Comparison of ENCODE assay signal across 8 cellular contexts in the genomic region with DNA sequence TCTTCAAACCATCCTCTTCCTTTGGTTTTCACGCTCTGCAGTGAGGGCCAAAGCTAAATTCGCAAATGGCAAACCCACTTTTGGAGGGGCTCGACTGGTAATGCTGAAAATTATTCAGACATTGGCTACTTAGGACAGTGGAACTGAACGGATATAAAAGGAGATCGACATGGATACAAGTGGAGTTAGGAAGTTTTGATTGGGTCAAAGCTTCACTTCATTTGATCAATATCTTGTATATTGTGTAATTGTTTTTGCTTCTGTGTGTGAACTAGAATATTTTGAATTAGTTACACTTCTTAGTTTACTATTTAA. TPM values are rescaled to one million over a fixed set of nuclear protein-coding genes. Genes with fewer than 3 reads are reported as not detected.
A peak's percentile ranks its signal among the peaks of the same experiment; 100 is the strongest.
DNase-seq lines count a peak whose midpoint lies in the region; ATAC-seq and TF ChIP-seq lines count a peak whose summit lies in the region.

No MANE protein-coding gene starts in this region.

- TF ChIP-seq CTCF in lower leg skin (IDR thresholded peaks at IDR 0.05) (no peak), tibial nerve (IDR thresholded peaks at IDR 0.05) (no peak)

- peak overlapping the region; percentile 75 for H3K4me3 Mint-ChIP-seq in activated naive CD4-positive, alpha-beta T cell treated with anti-CD3 and anti-CD28 coated beads for 36 hours

- 3 to 13% methylated on average over 5 of the region's 5 CpGs for WGBS in lower leg skin, 2 donors
- WGBS in tibial nerve, 2 donors = 5 to 10% methylated on average over 5 of the region's 5 CpGs

- peaks cover 0 to 33% (median 0%) of the 10 kb centered on the region in 3 donors for H3K36me3 ChIP-seq in tibial nerve

- H3K4me1 ChIP-seq in tibial nerve = peaks cover 0 to 28% (median 4%) of the 10 kb centered on the region in 4 donors

- H3K9me3 Mint-ChIP-seq in activated naive CD4-positive, alpha-beta T cell treated with anti-CD3 and anti-CD28 coated beads for 36 hours = no peaks in the 10 kb centered on the region

- TF ChIP-seq EP300 in tibial nerve (IDR thresholded peaks at IDR 0.05) = no peak

- H3K36me3 Mint-ChIP-seq in activated naive CD4-positive, alpha-beta T cell treated with anti-CD3 and anti-CD28 coated beads for 36 hours (ENCODE audit: low read depth) = peaks cover 4% of the 10 kb centered on the region

- H3K9me3 ChIP-seq in tibial nerve = no peaks in the 10 kb centered on the region

- TF ChIP-seq POLR2A in lower leg skin (IDR thresholded peaks at IDR 0.05) (no peak), tibial nerve (IDR thresholded peaks at IDR 0.05) (no peak)

- H3K27me3 Mint-ChIP-seq in activated naive CD4-positive, alpha-beta T cell treated with anti-CD3 and anti-CD28 coated beads for 36 hours (ENCODE audit: low read depth) = no peaks in the 10 kb centered on the region

- ATAC-seq in HG03045 (IDR thresholded peaks at IDR 0.05; ENCODE audit: unreplicated experiment) = no peak

- DNase-seq in activated naive CD4-positive, alpha-beta T cell treated with anti-CD3 and anti-CD28 coated beads for 36 hours = no peak
- no peak for DNase-seq in activated naive CD4-positive, alpha-beta T cell (lab: John Stamatoyannopoulos, UW)
- no peak for DNase-seq in lower leg skin (ENCODE audit: low spot score in 2 of 2)
- DNase-seq in tibial nerve (ENCODE audit: low spot score in 2 of 2) = no peak
- DNase-seq in NCI-H226 = no peak
- DNase-seq in SIG-M5 (lab: John Stamatoyannopoulos, UW) = no peak

- H3K27ac ChIP-seq in angular gyrus (ENCODE audit: low read depth, low read length) = peak overlapping the region; percentile 92
- peak overlapping the region in 3 of 4 donors; percentile 95 to 99 (median 99) for H3K27ac ChIP-seq in tibial nerve

- CTCF ChIA-PET in activated naive CD4-positive, alpha-beta T cell treated with anti-CD3 and anti-CD28 coated beads for 36 hours (lab: Charles Lee) = interaction anchor here (0.6 to 2.3 kb wide), 7 partner anchors 8 to 1320 kb away, joined by 3 to 8 read pairs (median 4); no protein-coding TSS in a partner anchor

- H3K27ac Mint-ChIP-seq in activated naive CD4-positive, alpha-beta T cell treated with anti-CD3 and anti-CD28 coated beads for 36 hours = peak overlapping the region; percentile 9

- H3K27me3 ChIP-seq in tibial nerve = no peaks in the 10 kb centered on the region

- peaks cover 29% of the 10 kb centered on the region for H3K4me1 Mint-ChIP-seq in activated naive CD4-positive, alpha-beta T cell treated with anti-CD3 and anti-CD28 coated beads for 36 hours (ENCODE audit: low read depth)

- H3K4me3 ChIP-seq in lower leg skin (ENCODE audit: low read depth, poor library complexity, severe bottlenecking) = peak overlapping the region; percentile 95
- peak overlapping the region; percentile 80 to 100 (median 95) for H3K4me3 ChIP-seq in tibial nerve

- intact Hi-C loops in activated naive CD4-positive, alpha-beta T cell treated with anti-CD3 and anti-CD28 coated beads for 36 hours (cut with micrococcal nuclease) = loop anchor here (2.0 to 5.0 kb wide), 5 partner anchors 71 to 1279 kb away; partner anchors contain the start of gene NHLRC1
- intact Hi-C loops in lower leg skin (cut with DNase I; ENCODE audit: low total_unique reads) = no loop called here

RNA-seq across cellular contexts. Expression of gene FAM8A1, which starts 1.2 kb away (rescaled TPM):
- total RNA-seq in activated naive CD4-positive, alpha-beta T cell treated with anti-CD3 and anti-CD28 coated beads for 36 hours = 1 to 10 TPM; 2.9 to 3.0 TPM
- 10 to 100 TPM; 32.9 to 42.0 (median 34.6) TPM for total RNA-seq in lower leg skin
- 10 to 100 TPM; 35.6 to 47.6 (median 36.2) TPM for total RNA-seq in tibial nerve

Comparison
In these comparisons a context has a peak if more than half of its experiments do, and no peak if none do; other contexts are left out.
1. RNA of gene FAM8A1, which starts 1.2 kb away (total RNA-seq): 35.6 to 47.6 TPM in tibial nerve and 32.9 to 42.0 TPM in lower leg skin; 2.9 to 3.0 TPM in activated naive CD4-positive, alpha-beta T cell treated with anti-CD3 and anti-CD28 coated beads for 36 hours; every median in the first group is over 4 times any median in the second.